ENCODE assay signal across 8 cellular contexts in genomic region chr13:75635101-75635620, GRCh38. TPM values are rescaled to one million over a fixed set of nuclear protein-coding genes. Genes with fewer than 3 reads are reported as not detected.
A peak's percentile ranks its signal among the peaks of the same experiment; 100 is the strongest.
DNase-seq lines count a peak whose midpoint lies in the region; ATAC-seq and TF ChIP-seq lines count a peak whose summit lies in the region.

No MANE protein-coding gene starts in this region.

- no peaks in the 10 kb centered on the region for H3K9me3 Mint-ChIP-seq in memory B cell
- H3K9me3 Mint-ChIP-seq in activated naive CD4-positive, alpha-beta T cell treated with anti-CD3 and anti-CD28 coated beads, Interleukin-2, amount 50 U/mL, for 72 hours = no peaks in the 10 kb centered on the region

- peak overlapping the region; percentile 76 for H3K4me3 Mint-ChIP-seq in memory B cell

- H3K27ac Mint-ChIP-seq in memory B cell = no peak overlapping the region
- H3K27ac Mint-ChIP-seq in activated naive CD4-positive, alpha-beta T cell treated with anti-CD3 and anti-CD28 coated beads, Interleukin-2, amount 50 U/mL, for 72 hours = no peak overlapping the region

- H3K9me3 ChIP-seq in BLaER1 = no peaks in the 10 kb centered on the region

- H3K4me1 ChIP-seq in BLaER1 (peaks cover 10% of the 10 kb centered on the region), foreskin keratinocyte (peaks cover 5% of the 10 kb centered on the region)

- no peak overlapping the region for H3K9ac ChIP-seq in BLaER1

- no peak for TF ChIP-seq CTCF in HL-60 (IDR thresholded peaks at IDR 0.05; ENCODE audit: insufficient read depth, low read length)
- no peak for TF ChIP-seq CTCF in foreskin keratinocyte (conservative IDR thresholded peaks at IDR 0.05)

- DNase-seq in HL-60 (ENCODE audit: low read depth in 1 of 2, low spot score in 1 of 2) (no peak), cerebellum (ENCODE audit: low spot score) (peak; percentile 3), memory B cell (ENCODE audit: low spot score in 2 of 2) (peak in 1 of 2 donors; percentile 12), foreskin keratinocyte (no peak), ecto neural progenitor cell (ENCODE audit: low spot score) (no peak), NCI-H2081 (lab: John Stamatoyannopoulos, UW) (no peak)
- no peak for DNase-seq in activated naive CD4-positive, alpha-beta T cell treated with anti-CD3 and anti-CD28 coated beads, Interleukin-2, amount 50 U/mL, for 72 hours (ENCODE audit: low spot score in 2 of 2)

- H3K4me3 ChIP-seq in BLaER1 (peak overlapping the region; percentile 72), HL-60 (replicated peaks; ENCODE audit: insufficient read depth, low read length) (peak overlapping the region; percentile 59)

- no peaks in the 10 kb centered on the region for H3K27me3 Mint-ChIP-seq in memory B cell

- H3K27ac ChIP-seq in BLaER1 = no peak overlapping the region
- H3K27ac ChIP-seq in HL-60 (replicated peaks) = no peak overlapping the region
- no peak overlapping the region for H3K27ac ChIP-seq in foreskin keratinocyte

- no peaks in the 10 kb centered on the region for H3K4me1 Mint-ChIP-seq in memory B cell

- no peak for ATAC-seq in memory B cell (ENCODE audit: low read depth)
- ATAC-seq in foreskin keratinocyte = no peak
- no peak for ATAC-seq in activated naive CD4-positive, alpha-beta T cell treated with anti-CD3 and anti-CD28 coated beads, Interleukin-2, amount 50 U/mL, for 72 hours

- H3K4me2 ChIP-seq in BLaER1 = peak overlapping the region; percentile 98

- H3K27me3 ChIP-seq in BLaER1 (peaks cover 31% of the 10 kb centered on the region), HL-60 (ENCODE audit: insufficient read depth, poor library complexity, severe bottlenecking) (peaks cover 3% of the 10 kb centered on the region), foreskin keratinocyte (peaks cover 17% of the 10 kb centered on the region)

- no peaks in the 10 kb centered on the region for H3K36me3 ChIP-seq in BLaER1

- 0 out of 2 replicates have a peak, but pooled peaks cover 5% of the 10 kb centered on the region for H4K20me1 ChIP-seq in BLaER1

- H3K36me3 Mint-ChIP-seq in memory B cell = no peaks in the 10 kb centered on the region
- no peaks in the 10 kb centered on the region for H3K36me3 Mint-ChIP-seq in activated naive CD4-positive, alpha-beta T cell treated with anti-CD3 and anti-CD28 coated beads, Interleukin-2, amount 50 U/mL, for 72 hours

RNA-seq across cellular contexts. Expression of gene LMO7, which starts 1.0 kb away (rescaled TPM):
- total RNA-seq in cerebellum = 28.9 TPM
- total RNA-seq in foreskin keratinocyte = 4.6 and 8.1 TPM in 2 replicates
- polyA plus RNA-seq in foreskin keratinocyte = 1.4 and 2.2 TPM in 2 replicates
- 10 to 100 TPM; 12.5 to 31.1 TPM for total RNA-seq in activated naive CD4-positive, alpha-beta T cell treated with anti-CD3 and anti-CD28 coated beads, Interleukin-2, amount 50 U/mL, for 72 hours
